ENCODE assay signal across 8 cellular contexts in genomic region chr1:231724876-231725647, GRCh38.
DNase-seq lines count a peak whose midpoint lies in the region; ATAC-seq and TF ChIP-seq lines count a peak whose summit lies in the region.

No MANE protein-coding gene starts in this region.

- H3K27me3 ChIP-seq in AG04450 (ENCODE audit: control insufficient read depth, insufficient read depth, low read length): no peaks in the 10 kb centered on the region

- H3K27ac ChIP-seq in AG04450 (ENCODE audit: low read depth, low read length): no peak overlapping the region

- DNase-seq in AG04450 (ENCODE audit: low read depth, low spot score): no peak
- peak; percentile 77 for DNase-seq in ELF-1 (ENCODE audit: low read depth, low spot score)
- peak; percentile 32 to 59 for DNase-seq in SHP77 (lab: John Stamatoyannopoulos, UW)
- DNase-seq in fibroblast of peridontal ligament (ENCODE audit: extremely low read depth): peak; percentile 45
- peak; percentile 15 for DNase-seq in putamen (ENCODE audit: low spot score)
- no peak for DNase-seq in posterior vena cava (ENCODE audit: low spot score)

- ATAC-seq in HG03439 (IDR thresholded peaks at IDR 0.05; ENCODE audit: unreplicated experiment) (peak; percentile 56), GM19395 (IDR thresholded peaks at IDR 0.05; ENCODE audit: unreplicated experiment) (no peak)

- CTCF ChIA-PET in AG04450 (lab: Charles Lee): interaction anchor here (0.6 to 1.9 kb wide), 5 partner anchors 10 to 902 kb away, joined by 4 to 6 read pairs (median 4); no protein-coding TSS in a partner anchor

- no peaks in the 10 kb centered on the region for H3K9me3 ChIP-seq in AG04450 (ENCODE audit: control insufficient read depth, insufficient read depth, low read length)

- intact Hi-C loops in posterior vena cava (cut with DNase I): loop anchor here in 1 of 2 donors (5.0 kb wide), 1 partner anchor 1687 kb away; no protein-coding TSS in a partner anchor

- TF ChIP-seq CTCF in AG04450 (IDR thresholded peaks at IDR 0.05; ENCODE audit: low read depth, low read length): peak; percentile 44

- no peak overlapping the region for H3K4me3 ChIP-seq in AG04450 (ENCODE audit: low read depth, low read length)

- POLR2A ChIA-PET in AG04450 (lab: Yijun Ruan, JAX): no interaction called here

Comparison
In these comparisons a context has a peak if more than half of its experiments do, and no peak if none do; other contexts are left out.
1. DNase-seq: peak in ELF-1 (single experiment), SHP77 (2 of 2), fibroblast of peridontal ligament (single experiment) and putamen (single experiment); none in AG04450 (single experiment) and posterior vena cava (single experiment).